ENCODE assay signal across 1 cellular context in the genomic region with DNA sequence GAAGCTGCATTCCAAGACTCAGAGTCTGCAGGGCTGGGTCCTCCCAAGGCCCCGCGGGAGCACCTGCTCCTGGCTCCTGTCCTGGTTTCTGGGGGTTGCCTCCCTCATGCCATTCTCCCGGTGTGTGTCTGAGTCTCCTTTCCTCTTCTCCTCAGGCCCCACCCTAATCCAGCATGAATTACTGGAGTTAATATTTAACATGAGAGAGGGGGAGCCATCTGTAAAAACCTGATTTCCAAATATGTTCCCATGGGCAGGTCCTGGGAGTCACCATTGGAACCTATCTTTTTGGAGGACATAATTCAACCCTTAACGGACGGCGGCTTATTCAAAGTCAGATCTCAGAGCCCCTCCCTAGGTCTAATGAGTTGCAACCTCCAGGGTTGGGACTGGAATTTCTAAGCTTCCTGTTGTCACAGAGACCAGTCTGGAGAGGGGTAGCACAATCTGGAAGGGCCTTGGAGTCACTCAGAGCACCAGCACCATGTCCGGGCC.
TF ChIP-seq lines count a peak whose summit lies in the region.

No MANE protein-coding gene starts in this region.

TF ChIP-seq in WTC11, 78 proteins besides CTCF, POLR2A, EP300 and RAD21 (continued from another document):
- TF ChIP-seq, protein P1, sequence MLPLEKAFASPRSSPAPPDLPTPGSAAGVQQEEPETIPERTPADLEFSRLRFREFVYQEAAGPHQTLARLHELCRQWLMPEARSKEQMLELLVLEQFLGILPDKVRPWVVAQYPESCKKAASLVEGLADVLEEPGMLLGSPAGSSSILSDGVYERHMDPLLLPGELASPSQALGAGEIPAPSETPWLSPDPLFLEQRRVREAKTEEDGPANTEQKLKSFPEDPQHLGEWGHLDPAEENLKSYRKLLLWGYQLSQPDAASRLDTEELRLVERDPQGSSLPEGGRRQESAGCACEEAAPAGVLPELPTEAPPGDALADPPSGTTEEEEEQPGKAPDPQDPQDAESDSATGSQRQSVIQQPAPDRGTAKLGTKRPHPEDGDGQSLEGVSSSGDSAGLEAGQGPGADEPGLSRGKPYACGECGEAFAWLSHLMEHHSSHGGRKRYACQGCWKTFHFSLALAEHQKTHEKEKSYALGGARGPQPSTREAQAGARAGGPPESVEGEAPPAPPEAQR (CRISPR knock-in tag; IDR thresholded peaks at IDR 0.05) = no peak
- TF ChIP-seq, protein P2, sequence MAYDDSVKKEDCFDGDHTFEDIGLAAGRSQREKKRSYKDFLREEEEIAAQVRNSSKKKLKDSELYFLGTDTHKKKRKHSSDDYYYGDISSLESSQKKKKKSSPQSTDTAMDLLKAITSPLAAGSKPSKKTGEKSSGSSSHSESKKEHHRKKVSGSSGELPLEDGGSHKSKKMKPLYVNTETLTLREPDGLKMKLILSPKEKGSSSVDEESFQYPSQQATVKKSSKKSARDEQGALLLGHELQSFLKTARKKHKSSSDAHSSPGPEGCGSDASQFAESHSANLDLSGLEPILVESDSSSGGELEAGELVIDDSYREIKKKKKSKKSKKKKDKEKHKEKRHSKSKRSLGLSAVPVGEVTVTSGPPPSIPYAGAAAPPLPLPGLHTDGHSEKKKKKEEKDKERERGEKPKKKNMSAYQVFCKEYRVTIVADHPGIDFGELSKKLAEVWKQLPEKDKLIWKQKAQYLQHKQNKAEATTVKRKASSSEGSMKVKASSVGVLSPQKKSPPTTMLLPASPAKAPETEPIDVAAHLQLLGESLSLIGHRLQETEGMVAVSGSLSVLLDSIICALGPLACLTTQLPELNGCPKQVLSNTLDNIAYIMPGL (CRISPR knock-in tag; IDR thresholded peaks at IDR 0.05) = no peak
- no peak for TF ChIP-seq CBFB (CRISPR knock-in tag; IDR thresholded peaks at IDR 0.05; ENCODE audit: low read depth)
- no peak for TF ChIP-seq SOX15 (CRISPR knock-in tag; IDR thresholded peaks at IDR 0.05)
- TF ChIP-seq, protein P3, sequence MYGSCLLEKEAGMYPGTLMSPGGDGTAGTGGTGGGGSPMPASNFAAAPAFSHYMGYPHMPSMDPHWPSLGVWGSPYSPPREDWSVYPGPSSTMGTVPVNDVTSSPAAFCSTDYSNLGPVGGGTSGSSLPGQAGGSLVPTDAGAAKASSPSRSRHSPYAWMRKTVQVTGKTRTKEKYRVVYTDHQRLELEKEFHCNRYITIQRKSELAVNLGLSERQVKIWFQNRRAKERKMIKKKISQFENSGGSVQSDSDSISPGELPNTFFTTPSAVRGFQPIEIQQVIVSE (CRISPR knock-in tag; IDR thresholded peaks at IDR 0.05; ENCODE audit: borderline replicate concordance) = no peak
- TF ChIP-seq, protein P4, sequence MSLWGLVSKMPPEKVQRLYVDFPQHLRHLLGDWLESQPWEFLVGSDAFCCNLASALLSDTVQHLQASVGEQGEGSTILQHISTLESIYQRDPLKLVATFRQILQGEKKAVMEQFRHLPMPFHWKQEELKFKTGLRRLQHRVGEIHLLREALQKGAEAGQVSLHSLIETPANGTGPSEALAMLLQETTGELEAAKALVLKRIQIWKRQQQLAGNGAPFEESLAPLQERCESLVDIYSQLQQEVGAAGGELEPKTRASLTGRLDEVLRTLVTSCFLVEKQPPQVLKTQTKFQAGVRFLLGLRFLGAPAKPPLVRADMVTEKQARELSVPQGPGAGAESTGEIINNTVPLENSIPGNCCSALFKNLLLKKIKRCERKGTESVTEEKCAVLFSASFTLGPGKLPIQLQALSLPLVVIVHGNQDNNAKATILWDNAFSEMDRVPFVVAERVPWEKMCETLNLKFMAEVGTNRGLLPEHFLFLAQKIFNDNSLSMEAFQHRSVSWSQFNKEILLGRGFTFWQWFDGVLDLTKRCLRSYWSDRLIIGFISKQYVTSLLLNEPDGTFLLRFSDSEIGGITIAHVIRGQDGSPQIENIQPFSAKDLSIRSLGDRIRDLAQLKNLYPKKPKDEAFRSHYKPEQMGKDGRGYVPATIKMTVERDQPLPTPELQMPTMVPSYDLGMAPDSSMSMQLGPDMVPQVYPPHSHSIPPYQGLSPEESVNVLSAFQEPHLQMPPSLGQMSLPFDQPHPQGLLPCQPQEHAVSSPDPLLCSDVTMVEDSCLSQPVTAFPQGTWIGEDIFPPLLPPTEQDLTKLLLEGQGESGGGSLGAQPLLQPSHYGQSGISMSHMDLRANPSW (CRISPR knock-in tag; conservative IDR thresholded peaks at IDR 0.05; ENCODE audit: low read depth) = no peak
- no peak for TF ChIP-seq OVOL2 (CRISPR knock-in tag; IDR thresholded peaks at IDR 0.05; ENCODE audit: borderline replicate concordance)
- no peak for TF ChIP-seq MYBL2 (CRISPR knock-in tag; IDR thresholded peaks at IDR 0.05)
- TF ChIP-seq, protein P5, sequence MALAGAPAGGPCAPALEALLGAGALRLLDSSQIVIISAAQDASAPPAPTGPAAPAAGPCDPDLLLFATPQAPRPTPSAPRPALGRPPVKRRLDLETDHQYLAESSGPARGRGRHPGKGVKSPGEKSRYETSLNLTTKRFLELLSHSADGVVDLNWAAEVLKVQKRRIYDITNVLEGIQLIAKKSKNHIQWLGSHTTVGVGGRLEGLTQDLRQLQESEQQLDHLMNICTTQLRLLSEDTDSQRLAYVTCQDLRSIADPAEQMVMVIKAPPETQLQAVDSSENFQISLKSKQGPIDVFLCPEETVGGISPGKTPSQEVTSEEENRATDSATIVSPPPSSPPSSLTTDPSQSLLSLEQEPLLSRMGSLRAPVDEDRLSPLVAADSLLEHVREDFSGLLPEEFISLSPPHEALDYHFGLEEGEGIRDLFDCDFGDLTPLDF (CRISPR knock-in tag; IDR thresholded peaks at IDR 0.05) = no peak
